In the genomic region with DNA sequence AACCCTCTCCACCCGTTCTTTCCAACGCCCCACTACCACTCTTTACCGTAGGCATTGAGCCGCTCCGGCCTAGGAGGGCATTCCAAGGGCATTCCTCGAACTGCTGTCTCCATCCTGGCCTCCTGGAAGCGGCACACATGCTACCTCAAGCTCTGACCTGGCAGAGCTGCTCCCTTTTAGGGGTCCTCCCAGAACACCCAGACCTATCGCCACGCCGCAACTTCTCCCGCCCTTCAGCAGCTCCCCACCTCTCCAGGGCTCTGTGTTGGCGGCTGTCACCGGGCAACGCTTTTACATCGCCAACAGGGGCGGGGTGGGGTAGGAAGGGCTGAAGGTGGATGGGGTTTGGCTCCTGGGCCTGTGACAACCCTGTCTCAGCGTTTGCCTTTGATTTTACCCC, we compare ENCODE assay signal across 8 cellular contexts. TPM values are rescaled to one million over a fixed set of nuclear protein-coding genes. Genes with fewer than 3 reads are reported as not detected.
DNase-seq lines count a peak whose midpoint lies in the region; ATAC-seq lines count a peak whose summit lies in the region.

No MANE protein-coding gene starts in this region.

- peak overlapping the region; percentile 45 for H3K27ac Mint-ChIP-seq in activated CD4-positive, alpha-beta T cell treated with anti-CD3 and anti-CD28 coated beads, Interleukin-2, amount 10 ng/mL, durations not matched to agents 24 days and 14 days

- no peak for ATAC-seq in left lobe of liver
- no peak for ATAC-seq in HG02870 (IDR thresholded peaks at IDR 0.05; ENCODE audit: unreplicated experiment)
- no peak for ATAC-seq in HG03196 (IDR thresholded peaks at IDR 0.05; ENCODE audit: unreplicated experiment)

- H3K36me3 ChIP-seq in adipocyte (ENCODE audit: control insufficient read depth, insufficient read depth, low read length, severe bottlenecking) (no peaks in the 10 kb centered on the region), stomach smooth muscle (ENCODE audit: control insufficient read depth in 2 of 2, insufficient read depth in 2 of 2, low read length in 2 of 2) (no peaks in the 10 kb centered on the region)

- no peaks in the 10 kb centered on the region for H3K9me3 Mint-ChIP-seq in activated CD4-positive, alpha-beta T cell treated with anti-CD3 and anti-CD28 coated beads, Interleukin-2, amount 10 ng/mL, durations not matched to agents 24 days and 14 days

- H3K27me3 Mint-ChIP-seq in activated CD4-positive, alpha-beta T cell treated with anti-CD3 and anti-CD28 coated beads, Interleukin-2, amount 10 ng/mL, durations not matched to agents 24 days and 14 days, result peaks cover 14% of the 10 kb centered on the region

- H3K4me3 ChIP-seq in adipocyte (ENCODE audit: low read length), result peak overlapping the region; percentile 78
- H3K4me3 ChIP-seq in stomach smooth muscle (ENCODE audit: low read length in 2 of 2), result peak overlapping the region; percentile 85 to 90

- H3K9ac ChIP-seq in adipocyte (ENCODE audit: low read length), result peak overlapping the region; percentile 85
- peak overlapping the region; percentile 81 to 94 for H3K9ac ChIP-seq in stomach smooth muscle (ENCODE audit: low read length in 2 of 2)

- peak overlapping the region; percentile 73 for H3K27ac ChIP-seq in stomach smooth muscle (ENCODE audit: low read length)

- H3K36me3 Mint-ChIP-seq in activated CD4-positive, alpha-beta T cell treated with anti-CD3 and anti-CD28 coated beads, Interleukin-2, amount 10 ng/mL, durations not matched to agents 24 days and 14 days (ENCODE audit: low read depth), result no peaks in the 10 kb centered on the region

- H3K4me1 ChIP-seq in adipocyte (ENCODE audit: control insufficient read depth, insufficient read depth, low read length), result peaks cover 44% of the 10 kb centered on the region
- peaks cover 33% of the 10 kb centered on the region for H3K4me1 ChIP-seq in stomach smooth muscle (ENCODE audit: control insufficient read depth, insufficient read depth, low read length)

- peak overlapping the region; percentile 87 for H3K4me3 Mint-ChIP-seq in activated CD4-positive, alpha-beta T cell treated with anti-CD3 and anti-CD28 coated beads, Interleukin-2, amount 10 ng/mL, durations not matched to agents 24 days and 14 days

- H3K4me1 Mint-ChIP-seq in activated CD4-positive, alpha-beta T cell treated with anti-CD3 and anti-CD28 coated beads, Interleukin-2, amount 10 ng/mL, durations not matched to agents 24 days and 14 days, result peaks cover 32% of the 10 kb centered on the region

- intact Hi-C loops in activated CD4-positive, alpha-beta T cell treated with anti-CD3 and anti-CD28 coated beads, Interleukin-2, amount 10 ng/mL, durations not matched to agents 24 days and 14 days (cut with micrococcal nuclease), result loop anchor here (2.0 kb wide), 1 partner anchor 203 kb away; a partner anchor contains a TSS

- peak; percentile 70 for DNase-seq in activated CD4-positive, alpha-beta T cell treated with anti-CD3 and anti-CD28 coated beads, Interleukin-2, amount 10 ng/mL, durations not matched to agents 24 days and 14 days
- DNase-seq in activated CD4-positive, alpha-beta T cell treated with anti-CD3 and anti-CD28 coated beads, Interleukin-2, amount 50 U/mL, for 4 hours, result no peak
- DNase-seq in adipocyte (ENCODE audit: low read depth), result no peak
- DNase-seq in left lobe of liver (ENCODE audit: low spot score), result peak; percentile 50
- no peak for DNase-seq in NCI-H1930 (lab: John Stamatoyannopoulos, UW)

- H3K9me3 ChIP-seq in adipocyte (ENCODE audit: control insufficient read depth, low read length), result no peaks in the 10 kb centered on the region
- no peaks in the 10 kb centered on the region for H3K9me3 ChIP-seq in stomach smooth muscle (ENCODE audit: control insufficient read depth in 2 of 2, low read length in 2 of 2)

- H3K27me3 ChIP-seq in adipocyte (replicated peaks; ENCODE audit: control insufficient read depth, insufficient read depth, low read length), result no peaks in the 10 kb centered on the region
- H3K27me3 ChIP-seq in stomach smooth muscle (ENCODE audit: control insufficient read depth in 1 of 2, insufficient read depth in 2 of 2, low read length in 2 of 2), result no peaks in the 10 kb centered on the region

RNA-seq across cellular contexts. Expression of a gene that starts 4.6 kb away (rescaled TPM):
- total RNA-seq in activated CD4-positive, alpha-beta T cell treated with anti-CD3 and anti-CD28 coated beads, Interleukin-2, amount 10 ng/mL, durations not matched to agents 24 days and 14 days, result 1.4 TPM in 2 replicates
- 76.2 TPM for total RNA-seq in left lobe of liver

RNA-seq across cellular contexts. Expression of a gene that starts 52.0 kb away (rescaled TPM):
- 30.4 and 31.9 TPM in 2 replicates for total RNA-seq in activated CD4-positive, alpha-beta T cell treated with anti-CD3 and anti-CD28 coated beads, Interleukin-2, amount 10 ng/mL, durations not matched to agents 24 days and 14 days
- 8.7 TPM for total RNA-seq in left lobe of liver

RNA-seq across cellular contexts. Expression of a gene that starts 52.3 kb away (rescaled TPM):
- 5.9 and 6.2 TPM in 2 replicates for total RNA-seq in activated CD4-positive, alpha-beta T cell treated with anti-CD3 and anti-CD28 coated beads, Interleukin-2, amount 10 ng/mL, durations not matched to agents 24 days and 14 days
- total RNA-seq in left lobe of liver, result 0.33 TPM

Comparison
In these comparisons a context has a peak if more than half of its experiments do, and no peak if none do; other contexts are left out.
1. DNase-seq: peak in activated CD4-positive, alpha-beta T cell treated with anti-CD3 and anti-CD28 coated beads, Interleukin-2, amount 10 ng/mL, durations not matched to agents 24 days and 14 days (single experiment) and left lobe of liver (single experiment); none in activated CD4-positive, alpha-beta T cell treated with anti-CD3 and anti-CD28 coated beads, Interleukin-2, amount 50 U/mL, for 4 hours (0 of 2), adipocyte (single experiment) and NCI-H1930 (0 of 2).
2. RNA of a gene that starts 4.6 kb away (total RNA-seq): 76.2 TPM in left lobe of liver (single experiment); 1.4 TPM in activated CD4-positive, alpha-beta T cell treated with anti-CD3 and anti-CD28 coated beads, Interleukin-2, amount 10 ng/mL, durations not matched to agents 24 days and 14 days; every median in the first group is over 10 times any median in the second.